ENCODE assay signal across 21 cellular contexts in genomic region chr9:78565481-78565880, GRCh38.
"Had no signal": no experiment of that assay in that cellular context is flagged by ENCODE, and none has a peak within 500 bp of the region (broad histone marks: within the 10 kb centered on the region; RNA-seq: fewer than 3 reads in every experiment).

No MANE protein-coding gene starts in this region.

- H2AFZ ChIP-seq: hepatocyte had no signal

- H3K4me3 Mint-ChIP-seq: memory B cell; mesothelial cell of epicardium; natural killer cell; neural crest cell; stimulated activated effector memory CD8-positive, alpha-beta T cell treated with anti-CD3 and anti-CD28 coated beads, Interleukin-12 subunit alpha, Interleukin-12 subunit beta, amount 100 ng/mL, for 72 hours; stimulated activated naive CD8-positive, alpha-beta T cell treated with anti-CD3 and anti-CD28 coated beads, Interleukin-15, Interleukin-2, amounts not matched to agents 100 ng/mL and 50 ng/mL, for 24 hours had no signal

- H3K27ac Mint-ChIP-seq: memory B cell; mesothelial cell of epicardium; natural killer cell; stimulated activated effector memory CD8-positive, alpha-beta T cell treated with anti-CD3 and anti-CD28 coated beads, Interleukin-12 subunit alpha, Interleukin-12 subunit beta, amount 100 ng/mL, for 72 hours; stimulated activated naive CD8-positive, alpha-beta T cell treated with anti-CD3 and anti-CD28 coated beads, Interleukin-15, Interleukin-2, amounts not matched to agents 100 ng/mL and 50 ng/mL, for 24 hours had no signal

- H3K9me3 Mint-ChIP-seq: natural killer cell; neural crest cell; stimulated activated naive CD8-positive, alpha-beta T cell treated with anti-CD3 and anti-CD28 coated beads, Interleukin-15, Interleukin-2, amounts not matched to agents 100 ng/mL and 50 ng/mL, for 24 hours had no signal

- H3K9me3 ChIP-seq: left ventricle myocardium inferior, lower lobe of right lung, right atrium auricular region, tibial artery, upper lobe of left lung, uterus had no signal

- H3K36me3 Mint-ChIP-seq: memory B cell; mesothelial cell of epicardium; natural killer cell; stimulated activated effector memory CD8-positive, alpha-beta T cell treated with anti-CD3 and anti-CD28 coated beads, Interleukin-12 subunit alpha, Interleukin-12 subunit beta, amount 100 ng/mL, for 72 hours had no signal

- H3K79me2 ChIP-seq: hepatocyte had no signal

- H3K4me3 ChIP-seq: coronary artery, hepatocyte, left ventricle myocardium inferior, lower lobe of right lung, right atrium auricular region, tibial artery, upper lobe of left lung, uterus had no signal

- H3K27me3 Mint-ChIP-seq: memory B cell had no signal

- H3K4me1 ChIP-seq: left ventricle myocardium inferior, lower lobe of right lung, right atrium auricular region, tibial artery, upper lobe of left lung, uterus had no signal

- DNase-seq: effector CD8-positive, alpha-beta T cell; foreskin melanocyte; head of caudate nucleus; kidney; left cardiac atrium; left ventricle myocardium inferior; lower lobe of right lung; natural killer cell; stimulated activated CD4-positive, alpha-beta T cell treated with anti-CD3 and anti-CD28 coated beads, Interleukin-4, amount 100 ng/mL, for 1 hour; stimulated activated CD8-positive, alpha-beta memory T cell treated with anti-CD3 and anti-CD28 coated beads, Interleukin-4, amount 100 ng/mL, for 48 hours; tibial artery; upper lobe of left lung; uterus had no signal

- H3K4me1 Mint-ChIP-seq: memory B cell; mesothelial cell of epicardium; natural killer cell; neural crest cell; stimulated activated effector memory CD8-positive, alpha-beta T cell treated with anti-CD3 and anti-CD28 coated beads, Interleukin-12 subunit alpha, Interleukin-12 subunit beta, amount 100 ng/mL, for 72 hours had no signal

- ATAC-seq: left cardiac atrium; lower lobe of right lung; natural killer cell; stimulated activated effector memory CD8-positive, alpha-beta T cell treated with anti-CD3 and anti-CD28 coated beads, Interleukin-12 subunit alpha, Interleukin-12 subunit beta, amount 100 ng/mL, for 72 hours had no signal

- H3K27ac ChIP-seq: coronary artery, hepatocyte, left ventricle myocardium inferior, lower lobe of right lung, right atrium auricular region, tibial artery, upper lobe of left lung, uterus had no signal

- H3K36me3 ChIP-seq: left ventricle myocardium inferior, lower lobe of right lung, right atrium auricular region, tibial artery, upper lobe of left lung, uterus had no signal

- H3K27me3 ChIP-seq: hepatocyte, right atrium auricular region, tibial artery, upper lobe of left lung, uterus had no signal

- H3K4me2 ChIP-seq: hepatocyte had no signal
